ENCODE assay signal across 26 cellular contexts in the genomic region with DNA sequence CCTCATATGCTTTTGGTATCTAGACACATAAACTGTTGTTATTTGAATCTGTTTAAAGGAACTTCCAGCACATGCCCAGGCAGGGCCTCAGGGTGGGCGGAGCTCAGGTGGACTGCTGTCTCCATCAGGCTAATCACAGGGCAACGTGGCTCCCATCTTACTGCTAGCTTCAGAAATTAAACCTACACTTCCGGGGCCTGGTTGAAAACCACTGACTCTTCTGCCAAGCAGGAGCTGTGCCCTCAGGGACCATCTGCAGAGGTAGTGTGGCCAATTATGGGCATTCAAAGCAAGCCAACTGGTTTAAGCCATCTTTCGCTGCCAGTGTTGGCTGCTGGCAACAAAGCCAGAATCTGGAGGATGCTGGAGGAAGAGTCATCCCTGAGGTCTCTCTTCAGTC.
DNase-seq lines count a peak whose midpoint lies in the region; ATAC-seq and TF ChIP-seq lines count a peak whose summit lies in the region.
"Had no signal": no experiment of that assay in that cellular context is flagged by ENCODE, and none has a peak within 500 bp of the region (broad histone marks: within the 10 kb centered on the region; RNA-seq: fewer than 3 reads in every experiment).

No MANE protein-coding gene starts in this region.

- no peaks in the 10 kb centered on the region for H3K4me1 Mint-ChIP-seq in stimulated activated naive CD8-positive, alpha-beta T cell treated with anti-CD3 and anti-CD28 coated beads, Interleukin-15, amount 100 ng/mL, for 72 hours
- no peaks in the 10 kb centered on the region for H3K4me1 Mint-ChIP-seq in nephron progenitor cell
- H3K4me1 Mint-ChIP-seq: naive thymus-derived CD8-positive, alpha-beta T cell had no signal

- H3K27ac Mint-ChIP-seq in stimulated activated naive CD8-positive, alpha-beta T cell treated with anti-CD3 and anti-CD28 coated beads, Interleukin-15, amount 100 ng/mL, for 72 hours: peak overlapping the region; percentile 14 to 49
- H3K27ac Mint-ChIP-seq in nephron progenitor cell: no peak overlapping the region
- H3K27ac Mint-ChIP-seq: activated naive CD8-positive, alpha-beta T cell treated with anti-CD3 and anti-CD28 coated beads, Interleukin-2, amount 50 U/mL, for 24 hours; CD8-positive, alpha-beta T cell; naive thymus-derived CD8-positive, alpha-beta T cell; stimulated activated naive CD8-positive, alpha-beta T cell treated with anti-CD3 and anti-CD28 coated beads, Interleukin-15, Interleukin-2, amounts not matched to agents 100 ng/mL and 50 ng/mL, for 24 hours had no signal

- no peak for DNase-seq in stimulated activated naive CD8-positive, alpha-beta T cell treated with anti-CD3 and anti-CD28 coated beads, Interleukin-15, amount 100 ng/mL, for 72 hours
- DNase-seq in stimulated activated naive CD8-positive, alpha-beta T cell treated with anti-CD3 and anti-CD28 coated beads, Interleukin-15, Interleukin-2, amounts not matched to agents 100 U/mL and 50 U/mL, for 24 hours: no peak
- DNase-seq in RPMI7951 (ENCODE audit: low read depth) (peak; percentile 74), ecto neural progenitor cell (ENCODE audit: low spot score) (no peak), nephron progenitor cell (no peak), superior temporal gyrus (ENCODE audit: extremely low spot score) (no peak)
- DNase-seq: activated gamma-delta T cell; activated naive CD8-positive, alpha-beta T cell treated with anti-CD3 and anti-CD28 coated beads, Interleukin-2, amount 50 U/mL, for 24 hours; activated T-cell treated with anti-CD3 and anti-CD28 coated beads, Interleukin-2, amount 50 U/mL, for 1 hour; CD8-positive, alpha-beta T cell; dermis blood vessel endothelial cell; H7; islet precursor cell; left ventricle myocardium superior; midbrain; naive thymus-derived CD8-positive, alpha-beta T cell; NCI-H1417 treated with DMSO at 0.1 percent for 48 hours; NCI-H2081 treated with DMSO at 0.1 percent for 48 hours; NCI-H524; retina; T-helper 2 cell; thyroid gland had no signal

- no peak for ATAC-seq in stimulated activated naive CD8-positive, alpha-beta T cell treated with anti-CD3 and anti-CD28 coated beads, Interleukin-15, amount 100 ng/mL, for 72 hours
- ATAC-seq in stimulated activated naive CD8-positive, alpha-beta T cell treated with anti-CD3 and anti-CD28 coated beads, Interleukin-15, Interleukin-2, amounts not matched to agents 100 U/mL and 50 U/mL, for 24 hours: no peak
- ATAC-seq in esophagus mucosa: peak; percentile 64
- no peak for ATAC-seq in HG03442 (IDR thresholded peaks at IDR 0.05; ENCODE audit: unreplicated experiment)
- ATAC-seq: A549; activated naive CD8-positive, alpha-beta T cell treated with anti-CD3 and anti-CD28 coated beads, Interleukin-2, amount 50 U/mL, for 24 hours; CD8-positive, alpha-beta T cell; left ventricle myocardium superior; naive thymus-derived CD8-positive, alpha-beta T cell had no signal

- no peak for TF ChIP-seq CTCF in nephron progenitor cell (IDR thresholded peaks at IDR 0.05)

- peaks cover 10% of the 10 kb centered on the region for H3K27me3 Mint-ChIP-seq in stimulated activated naive CD8-positive, alpha-beta T cell treated with anti-CD3 and anti-CD28 coated beads, Interleukin-15, amount 100 ng/mL, for 72 hours
- H3K27me3 Mint-ChIP-seq in nephron progenitor cell (ENCODE audit: low read depth, poor library complexity): peaks cover 10% of the 10 kb centered on the region

- no peaks in the 10 kb centered on the region for H3K9me3 Mint-ChIP-seq in stimulated activated naive CD8-positive, alpha-beta T cell treated with anti-CD3 and anti-CD28 coated beads, Interleukin-15, amount 100 ng/mL, for 72 hours
- no peaks in the 10 kb centered on the region for H3K9me3 Mint-ChIP-seq in nephron progenitor cell
- H3K9me3 Mint-ChIP-seq: activated naive CD8-positive, alpha-beta T cell treated with anti-CD3 and anti-CD28 coated beads, Interleukin-2, amount 50 U/mL, for 24 hours; CD8-positive, alpha-beta T cell; naive thymus-derived CD8-positive, alpha-beta T cell; stimulated activated naive CD8-positive, alpha-beta T cell treated with anti-CD3 and anti-CD28 coated beads, Interleukin-15, Interleukin-2, amounts not matched to agents 100 ng/mL and 50 ng/mL, for 24 hours had no signal

- no peak overlapping the region for H3K4me3 Mint-ChIP-seq in stimulated activated naive CD8-positive, alpha-beta T cell treated with anti-CD3 and anti-CD28 coated beads, Interleukin-15, amount 100 ng/mL, for 72 hours
- no peak overlapping the region for H3K4me3 Mint-ChIP-seq in nephron progenitor cell
- H3K4me3 Mint-ChIP-seq: activated naive CD8-positive, alpha-beta T cell treated with anti-CD3 and anti-CD28 coated beads, Interleukin-2, amount 50 U/mL, for 24 hours; CD8-positive, alpha-beta T cell; naive thymus-derived CD8-positive, alpha-beta T cell; stimulated activated naive CD8-positive, alpha-beta T cell treated with anti-CD3 and anti-CD28 coated beads, Interleukin-15, Interleukin-2, amounts not matched to agents 100 ng/mL and 50 ng/mL, for 24 hours had no signal

- no peaks in the 10 kb centered on the region for H3K36me3 Mint-ChIP-seq in nephron progenitor cell (ENCODE audit: low read depth)
- H3K36me3 Mint-ChIP-seq: CD8-positive, alpha-beta T cell; naive thymus-derived CD8-positive, alpha-beta T cell had no signal
